In genomic region chr2:121895723-121896571, GRCh38 we compare ENCODE assay signal across 1 cellular context.
TF ChIP-seq lines count a peak whose summit lies in the region.

No MANE protein-coding gene starts in this region.

TF ChIP-seq in H1, 55 proteins besides CTCF, POLR2A, EP300 and RAD21 (continued from another document):
- TF ChIP-seq NRF1 (IDR thresholded peaks at IDR 0.05; ENCODE audit: low read depth, low read length) (no peak), CHD2 (IDR thresholded peaks at IDR 0.05; ENCODE audit: low read length) (no peak)
